Comparison of ENCODE assay signal across 16 cellular contexts in the genomic region with DNA sequence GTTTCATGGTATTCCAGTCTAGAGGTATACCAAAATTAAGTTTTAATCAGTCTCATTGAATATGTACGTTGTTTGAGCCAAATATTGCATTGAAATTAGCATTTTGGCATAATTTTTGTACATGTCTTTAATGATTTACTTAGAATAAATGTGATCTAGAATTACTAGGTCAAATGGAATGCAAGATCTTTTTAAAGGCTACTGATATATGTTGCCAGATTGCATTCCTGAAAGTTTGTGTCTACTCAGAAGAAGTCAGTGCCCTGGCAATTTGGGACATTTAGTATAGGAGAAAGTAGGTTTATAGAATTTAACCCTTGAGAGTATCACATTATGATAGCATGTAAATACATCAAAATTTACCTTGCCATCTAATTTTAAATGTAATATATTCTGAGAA. TPM values are rescaled to one million over a fixed set of nuclear protein-coding genes. Genes with fewer than 3 reads are reported as not detected.
DNase-seq lines count a peak whose midpoint lies in the region; ATAC-seq and TF ChIP-seq lines count a peak whose summit lies in the region.
"Had no signal": no experiment of that assay in that cellular context is flagged by ENCODE, and none has a peak within 500 bp of the region (broad histone marks: within the 10 kb centered on the region; RNA-seq: fewer than 3 reads in every experiment).

No MANE protein-coding gene starts in this region.

- H3K4me2 ChIP-seq in SK-N-SH = peak overlapping the region; percentile 14; the same call in 1 of the 2 replicates

- H3K79me2 ChIP-seq in SK-N-SH (ENCODE audit: insufficient read depth) = peaks cover 93% of the 10 kb centered on the region

- peaks cover 0 to 14% of the 10 kb centered on the region in 2 experiments; a peak in 2 of 4 replicates for H3K4me1 ChIP-seq in SK-N-SH (ENCODE audit: control insufficient read depth in 1 of 2, insufficient read depth in 2 of 2, low read depth in 1 of 2, low read length in 1 of 2)
- H3K4me1 ChIP-seq: SJCRH30 had no signal

- H3K27me3 ChIP-seq in SK-N-SH (ENCODE audit: insufficient read depth) = no peaks in the 10 kb centered on the region
- H3K27me3 ChIP-seq: gastrocnemius medialis, SJCRH30 had no signal

- TF ChIP-seq EP300 in SK-N-SH (IDR thresholded peaks at IDR 0.05; ENCODE audit: borderline replicate concordance in 1 of 2, low read depth in 1 of 2, low read length in 1 of 2) = peak in 1 of 2 experiments; percentile 61; a peak in 1 of 4 replicates

- peaks cover 27% of the 10 kb centered on the region for H3F3A ChIP-seq in SK-N-SH (replicated peaks; ENCODE audit: insufficient read depth)

- TF ChIP-seq CTCF in SK-N-SH (IDR thresholded peaks at IDR 0.05) = no peak

- in situ Hi-C loops in KBM-7 (cut with MboI; ENCODE audit: low pct_unique_long_range_greater_than_20kb, low sequenced_read_pairs) = no loop called here

- H4K20me1 ChIP-seq in SK-N-SH (ENCODE audit: insufficient read depth) = peaks cover 69% of the 10 kb centered on the region

- H3K4me3 ChIP-seq in SK-N-SH (ENCODE audit: low read depth in 2 of 2, low read length in 1 of 2) (no peak overlapping the region), skeletal muscle cell (ENCODE audit: low read depth, low read length) (no peak overlapping the region)
- H3K4me3 ChIP-seq: gastrocnemius medialis, SJCRH30 had no signal

- H3K36me3 ChIP-seq in SK-N-SH (replicated peaks in 1 of 2; ENCODE audit: control insufficient read depth in 1 of 2, insufficient read depth in 2 of 2, low read length in 1 of 2) = peaks cover 51 to 83% of the 10 kb centered on the region in 2 experiments

- DNase-seq in EL = peak; percentile 73
- no peak for DNase-seq in SK-N-SH
- DNase-seq in fibroblast of peridontal ligament (ENCODE audit: extremely low read depth) = peak; percentile 78
- DNase-seq in skeletal muscle cell (ENCODE audit: low read depth) = peak; percentile 5
- DNase-seq in activated gamma-delta T cell (lab: John Stamatoyannopoulos, UW) = no peak
- no peak for DNase-seq in KBM-7
- DNase-seq in nucleus accumbens (lab: John Stamatoyannopoulos, UW) = no peak
- DNase-seq: activated T-cell treated with anti-CD3 and anti-CD28 coated beads, Interleukin-2, amount 50 U/mL, for 1 hour; cerebellar nuclear complex; gastrocnemius medialis; MV-4-11; NCI-H524; posterior cingulate gyrus; SJCRH30; stimulated activated CD4-positive, alpha-beta T cell treated with anti-CD3 and anti-CD28 coated beads, Interleukin-2, amount 100 ng/mL, for 48 hours had no signal

- POLR2A ChIA-PET in SK-N-SH (lab: Yijun Ruan, JAX) = no interaction called here

- CTCF ChIA-PET in SK-N-SH (lab: Yijun Ruan, JAX) = interaction anchor here (1.2 to 3.6 kb wide), 3 partner anchors 8 to 65 kb away, joined by 3 to 17 read pairs (median 7); no protein-coding TSS in a partner anchor

- TF ChIP-seq RAD21 in SK-N-SH (IDR thresholded peaks at IDR 0.05; ENCODE audit: low read length) = no peak

- H3K9me3 ChIP-seq in SK-N-SH = no peaks in the 10 kb centered on the region
- H3K9me3 ChIP-seq: gastrocnemius medialis, SJCRH30 had no signal

- ATAC-seq in GM18909 (IDR thresholded peaks at IDR 0.05; ENCODE audit: poor library complexity, unreplicated experiment) = no peak
- ATAC-seq: gastrocnemius medialis had no signal

- 16% methylated on average over 1 of the region's 1 CpG for WGBS in SK-N-SH (ENCODE audit: low lambda C conversion rate)

- H3K9ac ChIP-seq in SK-N-SH = no peak overlapping the region

- H3K27ac ChIP-seq in SK-N-SH (ENCODE audit: low read depth in 2 of 2, low read length in 1 of 2) = peak overlapping the region; percentile 23 to 48; a peak in 3 of 4 replicates
- H3K27ac ChIP-seq: SJCRH30 had no signal

- no peaks in the 10 kb centered on the region for H3K9me2 ChIP-seq in SK-N-SH

- H2AFZ ChIP-seq in SK-N-SH (ENCODE audit: low read depth) = no peak overlapping the region

TF ChIP-seq in SK-N-SH, 30 proteins besides CTCF, POLR2A, EP300 and RAD21:
- peak; percentile 62; the same call in 1 of the 2 replicates for TF ChIP-seq FOSL2 (IDR thresholded peaks at IDR 0.05; ENCODE audit: borderline replicate concordance, low read depth)
- no peak for TF ChIP-seq FOXJ3 (CRISPR knock-in tag; IDR thresholded peaks at IDR 0.05)
- peak; percentile 76 for TF ChIP-seq TCF12 (IDR thresholded peaks at IDR 0.05)
- TF ChIP-seq TEAD4 (IDR thresholded peaks at IDR 0.05; ENCODE audit: borderline replicate concordance, insufficient read depth) = peak; percentile 75; the same call in 1 of the 2 replicates
- TF ChIP-seq MAX (IDR thresholded peaks at IDR 0.05; ENCODE audit: low read depth) = peak; percentile 28; the same call in 1 of the 2 replicates
- TF ChIP-seq PBX3 (IDR thresholded peaks at IDR 0.05) = peak; percentile 83
- TF ChIP-seq POLR2AphosphoS5 (IDR thresholded peaks at IDR 0.05; ENCODE audit: low read depth, low read length) = peak; percentile 15; the same call in 1 of the 2 replicates
- TF ChIP-seq SMC3 (IDR thresholded peaks at IDR 0.05; ENCODE audit: low read depth, low read length) = no peak
- TF ChIP-seq JUND (IDR thresholded peaks at IDR 0.05) = peak; percentile 80
- TF ChIP-seq MEF2A (IDR thresholded peaks at IDR 0.05; ENCODE audit: borderline replicate concordance, low read depth) = peak; percentile 41; the same call in 1 of the 2 replicates
- TF ChIP-seq NFIC (IDR thresholded peaks at IDR 0.05; ENCODE audit: borderline replicate concordance) = peak; percentile 71; the same call in 1 of the 2 replicates

RNA-seq across cellular contexts. Expression of gene KMT2E, which starts 32.4 kb away (rescaled TPM):
- polyA plus RNA-seq in SK-N-SH (2012; rRNA removed) = 6.4 and 6.9 TPM in 2 replicates
- polyA plus RNA-seq in SK-N-SH (2012; cell fraction: cytosol; rRNA removed) = 9.0 and 9.1 TPM in 2 replicates
- polyA plus RNA-seq in SK-N-SH (2012; cell fraction: nucleus; rRNA removed) = 18.7 and 26.4 TPM in 2 replicates

Comparison
In these comparisons a context has a peak if more than half of its experiments do, and no peak if none do; other contexts are left out.
1. DNase-seq: peak in EL (single experiment), fibroblast of peridontal ligament (single experiment) and skeletal muscle cell (single experiment); none in SK-N-SH (single experiment), activated gamma-delta T cell (single experiment), KBM-7 (single experiment) and nucleus accumbens (0 of 56).